In the genomic region with DNA sequence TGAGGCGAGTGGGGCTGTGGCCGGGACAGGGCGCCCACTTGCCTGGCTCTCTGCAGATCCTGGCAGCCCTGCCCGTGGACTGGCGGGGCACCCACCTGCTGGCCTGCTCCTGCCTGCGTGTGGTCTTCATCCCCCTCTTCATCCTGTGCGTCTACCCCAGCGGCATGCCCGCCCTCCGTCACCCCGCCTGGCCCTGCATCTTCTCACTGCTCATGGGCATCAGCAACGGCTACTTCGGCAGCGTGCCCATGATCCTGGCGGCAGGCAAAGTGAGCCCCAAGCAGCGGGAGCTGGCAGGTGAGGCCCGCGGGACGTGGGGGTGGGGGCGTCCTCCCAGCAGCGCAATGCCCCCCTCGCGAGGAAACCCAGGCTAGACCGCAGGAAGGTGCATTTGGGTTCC, we compare ENCODE assay signal across 29 cellular contexts.
"Had no signal": no experiment of that assay in that cellular context is flagged by ENCODE, and none has a peak within 500 bp of the region (broad histone marks: within the 10 kb centered on the region; RNA-seq: fewer than 3 reads in every experiment).

No MANE protein-coding gene starts in this region.

- H3K9me3 ChIP-seq: colonic mucosa, esophagus muscularis mucosa, esophagus squamous epithelium, gastrocnemius medialis, gastroesophageal sphincter, heart left ventricle, heart right ventricle had no signal

- DNase-seq: colonic mucosa; cortex of kidney; dermis blood vessel endothelial cell; dorsolateral prefrontal cortex; effector CD4-positive, alpha-beta T cell; effector CD8-positive, alpha-beta T cell; effector memory CD4-positive, alpha-beta T cell; effector memory CD8-positive, alpha-beta T cell; endodermal cell; erythroblast; esophagus squamous epithelium; foreskin fibroblast; foreskin keratinocyte; foreskin melanocyte; gastrocnemius medialis; glutamatergic neuron; head of caudate nucleus; heart left ventricle; heart right ventricle had no signal

- FAIRE-seq: colon, endometrium, endothelial cell of umbilical vein, frontal cortex had no signal

- H3K27ac Mint-ChIP-seq: dendritic cell treated with granulocyte-macrophage colony-stimulating factor and Interleukin-4, amounts not matched to agents 40 ng/mL and 50 ng/mL, for 4 days; endodermal cell had no signal

- ATAC-seq: effector memory CD8-positive, alpha-beta T cell; esophagus mucosa; foreskin keratinocyte; gastrocnemius medialis; gastroesophageal sphincter; heart left ventricle; heart right ventricle had no signal

- H3K4me3 ChIP-seq: colonic mucosa, coronary artery, dorsolateral prefrontal cortex, esophagus muscularis mucosa, esophagus squamous epithelium, gastrocnemius medialis, gastroesophageal sphincter, heart left ventricle, heart right ventricle had no signal

- H3K4me3 Mint-ChIP-seq: dendritic cell treated with granulocyte-macrophage colony-stimulating factor and Interleukin-4, amounts not matched to agents 40 ng/mL and 50 ng/mL, for 4 days; effector memory CD8-positive, alpha-beta T cell; endodermal cell had no signal

- H3K36me3 ChIP-seq: colonic mucosa, esophagus muscularis mucosa, esophagus squamous epithelium, gastrocnemius medialis, gastroesophageal sphincter, heart left ventricle, heart right ventricle had no signal

- H3K27ac ChIP-seq: colonic mucosa, coronary artery, dorsolateral prefrontal cortex, epithelial cell of prostate, esophagus muscularis mucosa, esophagus squamous epithelium, foreskin keratinocyte, gastrocnemius medialis, gastroesophageal sphincter, heart left ventricle, heart right ventricle had no signal

- H3K9me3 Mint-ChIP-seq: dendritic cell treated with granulocyte-macrophage colony-stimulating factor and Interleukin-4, amounts not matched to agents 40 ng/mL and 50 ng/mL, for 4 days; effector memory CD8-positive, alpha-beta T cell; endodermal cell had no signal

- H3K4me1 ChIP-seq: colonic mucosa, foreskin keratinocyte, gastrocnemius medialis had no signal

- H3K27me3 ChIP-seq: colonic mucosa, dorsolateral prefrontal cortex had no signal
